In the genomic region with DNA sequence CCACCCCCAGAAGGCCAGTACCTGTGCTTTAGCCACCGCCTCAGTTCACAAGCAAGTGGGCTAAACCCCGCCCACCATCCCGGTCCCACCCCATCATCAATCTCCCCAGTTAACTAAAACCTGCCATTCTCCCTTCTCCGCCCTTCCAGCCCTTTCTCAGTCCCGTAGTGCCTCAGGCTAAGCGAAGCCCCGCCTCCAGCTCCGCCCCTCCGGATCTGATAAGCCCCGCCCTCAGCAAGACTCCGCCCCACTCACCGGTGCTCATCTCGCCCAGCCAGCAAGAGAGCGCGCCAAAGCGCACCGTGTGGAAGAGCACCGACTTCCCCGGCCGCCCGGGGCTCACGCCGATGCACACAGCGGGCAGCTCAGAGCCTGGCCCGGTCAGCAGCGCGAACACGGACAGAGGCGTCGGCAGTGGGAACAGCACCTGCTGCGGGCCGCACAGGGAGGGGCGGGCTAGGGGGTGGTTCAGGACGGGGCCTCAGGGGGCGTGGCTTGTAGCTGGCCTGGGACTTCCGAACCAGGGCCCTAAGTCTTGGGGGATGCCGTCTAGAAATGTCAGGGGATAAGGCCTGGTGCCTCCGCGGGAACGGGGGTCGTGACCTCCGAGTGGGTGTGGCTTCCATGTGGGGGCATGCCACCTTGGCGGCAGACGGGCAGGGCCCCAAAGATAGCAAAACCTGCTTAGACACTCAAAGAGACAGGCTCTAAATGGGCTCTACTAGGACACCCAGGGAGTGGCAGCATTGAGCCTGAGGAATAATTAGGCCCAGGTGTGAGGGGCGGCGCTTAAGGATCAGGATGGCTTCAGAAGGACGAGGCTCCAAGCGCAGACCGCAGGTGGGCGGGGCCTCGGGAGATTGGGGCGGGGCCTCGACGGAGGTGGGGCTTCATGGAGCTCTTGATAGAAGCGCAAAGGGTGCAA, we compare ENCODE assay signal across 8 cellular contexts. TPM values are rescaled to one million over a fixed set of nuclear protein-coding genes. Genes with fewer than 3 reads are reported as not detected.
A peak's percentile ranks its signal among the peaks of the same experiment; 100 is the strongest.
DNase-seq lines count a peak whose midpoint lies in the region; ATAC-seq and TF ChIP-seq lines count a peak whose summit lies in the region.

No MANE protein-coding gene starts in this region.

- TF ChIP-seq CTCF in HCT116 (IDR thresholded peaks at IDR 0.05 in 2 of 3, conservative IDR thresholded peaks at IDR 0.05 in 1 of 3; ENCODE audit: borderline replicate concordance in 1 of 3, insufficient read depth in 1 of 3, low read depth in 2 of 3, low read length in 2 of 3) (no peak), coronary artery (IDR thresholded peaks at IDR 0.05) (no peak), ascending aorta (IDR thresholded peaks at IDR 0.05) (no peak)

- no peak overlapping the region for H4K91ac ChIP-seq in neuronal stem cell (ENCODE audit: low read depth, low read length, poor library complexity)

- WGBS in neuronal stem cell (ENCODE audit: extremely low coverage in 2 of 2, insufficient read length in 2 of 2, insufficient replicate concordance in 1 of 2), 2 donors = no CpG with 5 or more reads among the region's 55 CpGs

- H3K4me2 ChIP-seq in HCT116 (ENCODE audit: low read length) (peak overlapping the region; percentile 82), neuronal stem cell (ENCODE audit: insufficient read depth, low read length, poor library complexity, severe bottlenecking) (peak overlapping the region; percentile 85)

- H3K14ac ChIP-seq in neuronal stem cell (ENCODE audit: low read length) = peak overlapping the region; percentile 31

- H3K27me3 ChIP-seq in HCT116 (ENCODE audit: insufficient read depth, low read length) (no peaks in the 10 kb centered on the region), neuronal stem cell (ENCODE audit: control insufficient read depth in 3 of 3, insufficient read depth in 3 of 3, low read depth in 1 of 3, low read length in 3 of 3) (peaks cover 0 to 6% (median 2%) of the 10 kb centered on the region in 3 experiments), ascending aorta (no peaks in the 10 kb centered on the region)

- H3K9me3 ChIP-seq in HCT116 (ENCODE audit: control insufficient read depth in 1 of 2, insufficient read depth in 1 of 2, low read depth in 1 of 2, low read length in 2 of 2) = no peaks in the 10 kb centered on the region
- H3K9me3 ChIP-seq in neuronal stem cell (replicated peaks in 1 of 2; ENCODE audit: control insufficient read depth in 2 of 2, insufficient read depth in 1 of 2, low read depth in 1 of 2, low read length in 2 of 2) = no peaks in the 10 kb centered on the region
- no peaks in the 10 kb centered on the region for H3K9me3 ChIP-seq in ascending aorta

- RAD21 ChIA-PET in HCT116 (lab: Charles Lee; ENCODE audit: low non-redundant PET in 1 of 2, low total read pairs in 2 of 2, uncharacterized antibody in 2 of 2, unreplicated experiment in 2 of 2) = no interaction called here

- BruUV-seq in HCT116 (replicated peaks; lab: Mats Ljungman, UMichigan) = no TSS peak

- no peaks in the 10 kb centered on the region for H3K79me2 ChIP-seq in HCT116 (ENCODE audit: insufficient read depth, low read length)

- peak overlapping the region; percentile 32 to 45 for H3K4me3 ChIP-seq in HCT116 (replicated peaks in 1 of 2; ENCODE audit: low read depth in 1 of 2, low read length in 2 of 2)
- H3K4me3 ChIP-seq in coronary artery = peak overlapping the region; percentile 50
- H3K4me3 ChIP-seq in neuronal stem cell (ENCODE audit: low read length in 2 of 2) = peak overlapping the region; percentile 17 to 79
- H3K4me3 ChIP-seq in ascending aorta = peak overlapping the region in 1 of 2 donors; percentile 36

- peak overlapping the region; percentile 83 for H2BK15ac ChIP-seq in neuronal stem cell (ENCODE audit: low read length)

- no peaks in the 10 kb centered on the region for H3K36me3 ChIP-seq in HCT116 (ENCODE audit: control insufficient read depth in 1 of 2, insufficient read depth in 2 of 2, low read length in 2 of 2)
- no peaks in the 10 kb centered on the region for H3K36me3 ChIP-seq in neuronal stem cell (replicated peaks in 1 of 2; ENCODE audit: control insufficient read depth in 2 of 2, insufficient read depth in 2 of 2, low read length in 2 of 2)
- no peaks in the 10 kb centered on the region for H3K36me3 ChIP-seq in ascending aorta

- peaks cover 5 to 19% of the 10 kb centered on the region in 2 experiments; a peak in 3 of 4 replicates for H3K4me1 ChIP-seq in HCT116 (ENCODE audit: control insufficient read depth in 1 of 2, insufficient read depth in 2 of 2, low read length in 2 of 2)
- H3K4me1 ChIP-seq in neuronal stem cell (ENCODE audit: control insufficient read depth in 2 of 2, insufficient read depth in 1 of 2, low read depth in 1 of 2, low read length in 2 of 2) = peaks cover 0 to 5% of the 10 kb centered on the region in 2 donors
- H3K4me1 ChIP-seq in ascending aorta = no peaks in the 10 kb centered on the region

- POLR2A ChIA-PET in HCT116 (lab: Charles Lee) = no interaction called here

- ATAC-seq in HCT116 (peak; percentile 88), HG03460 (IDR thresholded peaks at IDR 0.05; ENCODE audit: unreplicated experiment) (no peak)

- H3K4ac ChIP-seq in neuronal stem cell (ENCODE audit: low read length) = no peak overlapping the region

- DNase-seq in HCT116 (ENCODE audit: low read depth, low spot score) (peak; percentile 71), NCI-H748 treated with DMSO at 0.1 percent for 48 hours (lab: John Stamatoyannopoulos, UW) (peak; percentile 94), coronary artery (ENCODE audit: low spot score) (no peak), neuronal stem cell (ENCODE audit: low spot score) (peak; percentile 85), ascending aorta (ENCODE audit: low spot score in 2 of 2) (no peak), H4 (ENCODE audit: low spot score) (no peak), SW 1271 (lab: John Stamatoyannopoulos, UW) (no peak)

- no peak overlapping the region for H4K8ac ChIP-seq in neuronal stem cell (ENCODE audit: low read depth, low read length)

- peak overlapping the region; percentile 11; the same call in 1 of the 2 replicates for H3K9ac ChIP-seq in HCT116 (ENCODE audit: low read length)
- peak overlapping the region; percentile 83 for H3K9ac ChIP-seq in neuronal stem cell (ENCODE audit: low read depth, low read length, poor library complexity)

- no peaks in the 10 kb centered on the region for H3K9me2 ChIP-seq in HCT116 (ENCODE audit: insufficient read depth)

- no peak for TF ChIP-seq POLR2A in HCT116 (IDR thresholded peaks at IDR 0.05; ENCODE audit: borderline replicate concordance, extremely low read depth, insufficient read depth, insufficient read length)

- H2BK12ac ChIP-seq in neuronal stem cell (ENCODE audit: low read length) = no peak overlapping the region

- no peaks in the 10 kb centered on the region for H3K79me1 ChIP-seq in neuronal stem cell (ENCODE audit: low read depth, low read length)

- peak overlapping the region; percentile 90 for H3K18ac ChIP-seq in neuronal stem cell (ENCODE audit: low read length)

- intact Hi-C loops in HCT116 (cut with micrococcal nuclease) = no loop called here
- intact Hi-C loops in ascending aorta (cut with DNase I) = no loop called here

- H3K23ac ChIP-seq in neuronal stem cell (ENCODE audit: low read depth, low read length, poor library complexity) = peak overlapping the region; percentile 25

- peak overlapping the region; percentile 68 for H2AK5ac ChIP-seq in neuronal stem cell (ENCODE audit: low read depth, low read length)

- peak overlapping the region; percentile 53 for H2BK5ac ChIP-seq in neuronal stem cell (ENCODE audit: low read length)

- H2AFZ ChIP-seq in HCT116 (ENCODE audit: low read depth, low read length, poor library complexity, severe bottlenecking) (peak overlapping the region; percentile 35), neuronal stem cell (ENCODE audit: low read length) (peak overlapping the region; percentile 90)

- TF ChIP-seq RAD21 in HCT116 (IDR thresholded peaks at IDR 0.05; ENCODE audit: low read depth) = no peak

- CTCF ChIA-PET in HCT116 (lab: Charles Lee) = interaction anchor here (0.7 to 1.8 kb wide), 4 partner anchors 10 to 292 kb away, joined by 3 to 6 read pairs (median 4); no protein-coding TSS in a partner anchor

- H2BK120ac ChIP-seq in neuronal stem cell (ENCODE audit: low read depth, low read length) = no peak overlapping the region

- no peaks in the 10 kb centered on the region for H4K20me1 ChIP-seq in HCT116 (ENCODE audit: insufficient read depth)

- H3K27ac ChIP-seq in HCT116 (ENCODE audit: low read depth, low read length) = peak overlapping the region; percentile 55; the same call in 1 of the 2 replicates
- H3K27ac ChIP-seq in coronary artery = no peak overlapping the region
- H3K27ac ChIP-seq in neuronal stem cell (replicated peaks; ENCODE audit: low read length) = peak overlapping the region; percentile 50
- H3K27ac ChIP-seq in ascending aorta = no peak overlapping the region

TF ChIP-seq in HCT116, 20 proteins besides CTCF, POLR2A, EP300 and RAD21:
- TF ChIP-seq SP1 (IDR thresholded peaks at IDR 0.05; ENCODE audit: low read depth) (no peak; the same call in 1 of the 2 replicates), MAX (IDR thresholded peaks at IDR 0.05) (peak; percentile 92)

RNA-seq across cellular contexts. Expression of gene MAP4K1, which starts 21.4 kb away (rescaled TPM):
- total RNA-seq in HCT116 (2021; ENCODE audit: unreplicated experiment) (9.1 TPM), ascending aorta (15.1 TPM)
- polyA plus RNA-seq in HCT116 (2012) = 2.1 and 2.2 TPM in 2 replicates
- polyA plus RNA-seq in neuronal stem cell (2013, experiment 1 of 2) = 3.0 TPM
- polyA plus RNA-seq in neuronal stem cell (2013, experiment 2 of 2) = 3.5 TPM
- 0.29 and 3.0 TPM in 2 replicates for total RNA-seq in H4 (2014; rRNA removed; shearing (Covaris generic))

RNA-seq across cellular contexts. Expression of gene EIF3K, which starts 22.7 kb away (rescaled TPM):
- total RNA-seq in HCT116 (2021; ENCODE audit: unreplicated experiment) (313 TPM), ascending aorta (696 TPM)
- 474 and 485 TPM in 2 replicates for polyA plus RNA-seq in HCT116 (2012)
- polyA plus RNA-seq in neuronal stem cell (2013, experiment 1 of 2) = 218 TPM
- polyA plus RNA-seq in neuronal stem cell (2013, experiment 2 of 2) = 210 TPM
- total RNA-seq in H4 (2014; rRNA removed; shearing (Covaris generic)) = 980 and 1,233 TPM in 2 replicates

RNA-seq across cellular contexts. Expression of gene ACTN4, which starts 51.1 kb away (rescaled TPM):
- total RNA-seq in HCT116 (2021; ENCODE audit: unreplicated experiment) = 651 TPM
- polyA plus RNA-seq in HCT116 (2012) = 635 and 727 TPM in 2 replicates
- 205 TPM for polyA plus RNA-seq in neuronal stem cell (2013, experiment 1 of 2)
- 200 TPM for polyA plus RNA-seq in neuronal stem cell (2013, experiment 2 of 2)
- 1,036 TPM for total RNA-seq in ascending aorta
- 157 and 262 TPM in 2 replicates for total RNA-seq in H4 (2014; rRNA removed; shearing (Covaris generic))

Comparison
In these comparisons a context has a peak if more than half of its experiments do, and no peak if none do; other contexts are left out.
1. DNase-seq: peak in HCT116 (single experiment), NCI-H748 treated with DMSO at 0.1 percent for 48 hours (single experiment) and neuronal stem cell (single experiment); none in coronary artery (single experiment), ascending aorta (0 of 2), H4 (single experiment) and SW 1271 (0 of 2).
2. H3K27ac ChIP-seq: peak in HCT116 (single experiment) and neuronal stem cell (single experiment); none in coronary artery (0 of 2) and ascending aorta (0 of 2).